ENCODE assay signal across 8 cellular contexts in genomic region chr12:25387136-25388050, GRCh38.
A peak's percentile ranks its signal among the peaks of the same experiment; 100 is the strongest.
DNase-seq lines count a peak whose midpoint lies in the region; TF ChIP-seq lines count a peak whose summit lies in the region.

No MANE protein-coding gene starts in this region.

- intact Hi-C loops in esophagus squamous epithelium (cut with DNase I), result no loop called here

- DNase-seq in GM13976 (ENCODE audit: low spot score), result peak; percentile 72
- DNase-seq in Jurkat, Clone E6-1 (ENCODE audit: low read depth, low spot score), result peak; percentile 88
- peak; percentile 93 for DNase-seq in OCI-M1 (lab: John Stamatoyannopoulos, UW)
- DNase-seq in activated T-cell treated with anti-CD3 and anti-CD28 coated beads, Interleukin-2, amount 50 U/mL, for 1 hour, result peak; percentile 68
- DNase-seq in esophagus squamous epithelium (lab: John Stamatoyannopoulos, UW), result no peak
- peak; percentile 43 to 53 for DNase-seq in stimulated activated CD8-positive, alpha-beta memory T cell treated with anti-CD3 and anti-CD28 coated beads, Interleukin-4, amount 100 ng/mL, for 4 hours (ENCODE audit: low read depth in 2 of 2, low spot score in 1 of 2)
- no peak for DNase-seq in 8988T

- H3K36me3 ChIP-seq in esophagus squamous epithelium (no peaks in the 10 kb centered on the region), muscle layer of duodenum (ENCODE audit: control insufficient read depth in 1 of 2, insufficient read depth in 2 of 2, low read length in 2 of 2) (peaks cover 0 to 12% of the 10 kb centered on the region in 2 donors)

- H3K27ac ChIP-seq in esophagus squamous epithelium, result peak overlapping the region; percentile 97 to 99 (median 98)
- H3K27ac ChIP-seq in muscle layer of duodenum (ENCODE audit: low read length), result peak overlapping the region; percentile 99

- in situ Hi-C loops in GM13976 (cut with MboI; ENCODE audit: low sequenced_read_pairs, unreplicated experiment), result no loop called here

- H3K4me1 ChIP-seq in esophagus squamous epithelium, result peaks cover 0 to 16% (median 6%) of the 10 kb centered on the region in 3 donors
- H3K4me1 ChIP-seq in muscle layer of duodenum (ENCODE audit: control insufficient read depth in 1 of 2, insufficient read depth in 2 of 2, low read length in 2 of 2), result no peaks in the 10 kb centered on the region

- H3K9me3 ChIP-seq in esophagus squamous epithelium (no peaks in the 10 kb centered on the region), muscle layer of duodenum (ENCODE audit: control insufficient read depth in 1 of 2, low read length in 2 of 2) (no peaks in the 10 kb centered on the region)

- TF ChIP-seq POLR2A in esophagus squamous epithelium (IDR thresholded peaks at IDR 0.05), result peak in 1 of 4 donors; percentile 8

- H3K27me3 ChIP-seq in esophagus squamous epithelium (no peaks in the 10 kb centered on the region), muscle layer of duodenum (ENCODE audit: low read depth, low read length) (no peaks in the 10 kb centered on the region)

- peak overlapping the region; percentile 75 for H3K4me3 ChIP-seq in Jurkat, Clone E6-1 (ENCODE audit: low read length)
- peak overlapping the region; percentile 53 to 75 (median 70) for H3K4me3 ChIP-seq in esophagus squamous epithelium
- H3K4me3 ChIP-seq in muscle layer of duodenum (ENCODE audit: low read depth in 1 of 2, low read length in 2 of 2), result peak overlapping the region; percentile 73 to 89

- peak; percentile 77 for TF ChIP-seq CTCF in GM13976 (IDR thresholded peaks at IDR 0.05; ENCODE audit: borderline replicate concordance, control extremely low read depth, extremely low read depth, insufficient read depth, missing control alignments)
- TF ChIP-seq CTCF in esophagus squamous epithelium (IDR thresholded peaks at IDR 0.05), result peak; percentile 46 to 93 (median 86)

- 18% methylated on average over 15 to 16 of the region's 16 CpGs for WGBS in esophagus squamous epithelium, 2 donors

Comparison
In these comparisons a context has a peak if more than half of its experiments do, and no peak if none do; other contexts are left out.
1. DNase-seq: peak in GM13976 (single experiment), Jurkat, Clone E6-1 (single experiment), OCI-M1 (single experiment), activated T-cell treated with anti-CD3 and anti-CD28 coated beads, Interleukin-2, amount 50 U/mL, for 1 hour (single experiment) and stimulated activated CD8-positive, alpha-beta memory T cell treated with anti-CD3 and anti-CD28 coated beads, Interleukin-4, amount 100 ng/mL, for 4 hours (2 of 2); none in esophagus squamous epithelium (single experiment) and 8988T (single experiment).
2. Peak in every context shown above with its lines, with median percentiles within 50 percentile points of each other: H3K4me3 ChIP-seq.